In the genomic region with DNA sequence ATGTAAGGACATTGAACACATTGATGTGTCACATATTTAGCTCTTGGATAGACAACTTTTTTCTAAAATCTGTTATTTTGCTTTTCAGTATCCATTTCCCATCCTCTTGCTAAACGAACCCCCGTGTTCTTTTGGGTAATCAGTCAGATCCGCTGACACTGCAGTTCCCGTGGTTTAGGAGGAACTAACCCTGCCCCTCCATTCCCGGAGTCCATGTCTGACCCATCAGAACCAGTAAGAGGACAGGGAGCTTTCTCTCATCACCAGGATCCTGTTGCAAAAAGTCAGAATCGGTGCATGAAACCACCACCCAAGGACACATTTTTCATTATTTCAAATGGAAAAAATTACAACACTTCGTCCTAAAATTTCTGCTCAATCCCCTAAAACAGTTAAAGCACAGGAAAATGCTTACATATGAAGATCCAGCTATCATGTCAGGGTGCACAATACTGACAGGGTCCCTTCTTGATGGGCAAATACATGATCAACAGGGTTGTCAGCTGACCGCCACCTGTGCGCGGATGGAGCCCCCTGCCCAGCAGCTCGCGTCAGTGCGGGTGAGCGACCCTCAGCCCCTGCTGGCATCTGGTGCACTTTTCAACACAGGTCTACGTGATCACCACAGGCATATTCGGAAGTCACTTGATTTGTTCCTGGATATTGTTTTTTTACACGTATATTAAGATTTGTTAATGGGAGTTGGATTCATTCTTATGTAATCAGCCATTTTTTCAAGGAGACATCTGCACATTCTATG, we compare ENCODE assay signal across 29 cellular contexts.
DNase-seq lines count a peak whose midpoint lies in the region; ATAC-seq and TF ChIP-seq lines count a peak whose summit lies in the region.
"Had no signal": no experiment of that assay in that cellular context is flagged by ENCODE, and none has a peak within 500 bp of the region (broad histone marks: within the 10 kb centered on the region; RNA-seq: fewer than 3 reads in every experiment).

No MANE protein-coding gene starts in this region.

- no peak overlapping the region for H3K4me3 ChIP-seq in BLaER1 treated with 17β-estradiol and CSF1 and Interleukin-3, amounts not matched to agents 10 nM and 100 nM
- H3K4me3 ChIP-seq in Loucy (ENCODE audit: low read length, poor library complexity, severe bottlenecking): peak overlapping the region; percentile 39
- H3K4me3 ChIP-seq: right atrium auricular region, SJCRH30 had no signal

- H3K27ac ChIP-seq in BLaER1 treated with 17β-estradiol and CSF1 and Interleukin-3, amounts not matched to agents 10 nM and 100 nM: peak overlapping the region in 6 of 11 experiments; percentile 46 to 74 (median 68); a peak in 10 of 22 replicates
- H3K27ac ChIP-seq: right atrium auricular region, SJCRH30 had no signal

- peaks cover 11% of the 10 kb centered on the region for H3F3A ChIP-seq in Loucy (ENCODE audit: low read depth)

- peak; percentile 34 for TF ChIP-seq CTCF in Loucy (conservative IDR thresholded peaks at IDR 0.05; ENCODE audit: low read length)
- no peak for TF ChIP-seq CTCF in glutamatergic neuron (IDR thresholded peaks at IDR 0.05; ENCODE audit: partially characterized antibody, unreplicated experiment)
- TF ChIP-seq CTCF in progenitor cell of endocrine pancreas (IDR thresholded peaks at IDR 0.05; ENCODE audit: unreplicated experiment): no peak

- no peaks in the 10 kb centered on the region for H4K20me1 ChIP-seq in BLaER1 treated with 17β-estradiol and CSF1 and Interleukin-3, amounts not matched to agents 10 nM and 100 nM
- H4K20me1 ChIP-seq in Loucy (ENCODE audit: insufficient read depth, low read length, poor library complexity, severe bottlenecking): no peaks in the 10 kb centered on the region

- H3K27ac Mint-ChIP-seq in glutamatergic neuron (ENCODE audit: unreplicated experiment) (peak overlapping the region; percentile 33), progenitor cell of endocrine pancreas (peak overlapping the region; percentile 88)
- no peak overlapping the region for H3K27ac Mint-ChIP-seq in activated T-cell treated with anti-CD3 and anti-CD28 coated beads, Interleukin-2, amount 50 U/mL, for 72 hours
- H3K27ac Mint-ChIP-seq: activated B cell treated with CpG ODN at 0.5 μM for 24 hours; activated naive CD8-positive, alpha-beta T cell treated with anti-CD3 and anti-CD28 coated beads for 36 hours; activated T-helper 2 cell treated with anti-CD3 and anti-CD28 coated beads, Interferon-gamma antibody, Interleukin-2, Interleukin-4, amounts not matched to agents 10 μg/mL and 5 μg/mL and 100 μg/mL, durations not matched to agents 14 hours and 24 hours and 36 hours; CD4-positive, CD25-positive, alpha-beta regulatory T cell had no signal

- H2AFZ ChIP-seq in Loucy (ENCODE audit: low read length): no peak overlapping the region

- H3K9me3 ChIP-seq in BLaER1 treated with 17β-estradiol and CSF1 and Interleukin-3, amounts not matched to agents 10 nM and 100 nM (replicated peaks in 1 of 11): peaks cover 11 to 35% (median 19%) of the 10 kb centered on the region in 11 experiments
- no peaks in the 10 kb centered on the region for H3K9me3 ChIP-seq in Loucy (ENCODE audit: insufficient read depth, low read depth, low read length)
- H3K9me3 ChIP-seq: SJCRH30 had no signal

- no peaks in the 10 kb centered on the region for H3K9me2 ChIP-seq in Loucy (replicated peaks; ENCODE audit: low read depth, low read length)

- H3K4me3 Mint-ChIP-seq in glutamatergic neuron (ENCODE audit: unreplicated experiment) (no peak overlapping the region), progenitor cell of endocrine pancreas (ENCODE audit: low read depth) (no peak overlapping the region)
- no peak overlapping the region for H3K4me3 Mint-ChIP-seq in activated T-cell treated with anti-CD3 and anti-CD28 coated beads, Interleukin-2, amount 50 U/mL, for 72 hours
- H3K4me3 Mint-ChIP-seq: activated B cell treated with CpG ODN at 0.5 μM for 24 hours; activated naive CD8-positive, alpha-beta T cell treated with anti-CD3 and anti-CD28 coated beads for 36 hours; CD4-positive, CD25-positive, alpha-beta regulatory T cell had no signal

- ATAC-seq in activated T-cell treated with anti-CD3 and anti-CD28 coated beads, Interleukin-2, amount 50 U/mL, for 72 hours (replicated peaks in 1 of 2): no peak

- H3K79me2 ChIP-seq in Loucy (ENCODE audit: insufficient read depth, low read length): peaks cover 10% of the 10 kb centered on the region; the same call in 1 of the 2 replicates

- DNase-seq in glutamatergic neuron (no peak), progenitor cell of endocrine pancreas (ENCODE audit: low spot score, unreplicated experiment) (no peak), amniotic stem cell (lab: John Stamatoyannopoulos, UW) (no peak), NCI-H187 (lab: John Stamatoyannopoulos, UW) (no peak), HuH-7.5 (ENCODE audit: low spot score) (no peak)
- DNase-seq in activated T-cell treated with anti-CD3 and anti-CD28 coated beads, Interleukin-2, amount 50 U/mL, for 72 hours: no peak
- DNase-seq: activated B cell treated with CpG ODN at 0.5 μM for 24 hours; activated CD4-positive, alpha-beta T cell treated with anti-CD3 and anti-CD28 coated beads, Interleukin-2, amount 50 U/mL, for 4 hours; activated CD8-positive, alpha-beta memory T cell treated with anti-CD3 and anti-CD28 coated beads, Interleukin-2, amount 50 U/mL, for 4 hours; activated naive CD8-positive, alpha-beta T cell treated with anti-CD3 and anti-CD28 coated beads for 36 hours; CD4-positive, CD25-positive, alpha-beta regulatory T cell; cerebellar nuclear complex; DMS 273 treated with DMSO at 0.1 percent for 48 hours; effector CD8-positive, alpha-beta T cell; foreskin melanocyte; GF-D8; Karpas-422; NCI-H1092; NCI-H2029 treated with DMSO at 0.1 percent for 48 hours; NCI-H345; NCI-H774; occipital lobe; stimulated activated CD4-positive, alpha-beta T cell treated with anti-CD3 and anti-CD28 coated beads, Interleukin-15, amount 100 ng/mL, for 24 hours; trophoblast cell had no signal

- H3K4me1 Mint-ChIP-seq in glutamatergic neuron (ENCODE audit: low read depth, unreplicated experiment): peaks cover 27% of the 10 kb centered on the region
- H3K4me1 Mint-ChIP-seq in progenitor cell of endocrine pancreas (ENCODE audit: low read depth): peaks cover 23% of the 10 kb centered on the region
- peaks cover 10% of the 10 kb centered on the region for H3K4me1 Mint-ChIP-seq in activated T-cell treated with anti-CD3 and anti-CD28 coated beads, Interleukin-2, amount 50 U/mL, for 72 hours (ENCODE audit: low read depth)
- H3K4me1 Mint-ChIP-seq: activated B cell treated with CpG ODN at 0.5 μM for 24 hours had no signal

- H3K4me1 ChIP-seq in BLaER1 treated with 17β-estradiol and CSF1 and Interleukin-3, amounts not matched to agents 10 nM and 100 nM: peaks cover 43 to 72% (median 51%) of the 10 kb centered on the region in 10 experiments
- H3K4me1 ChIP-seq in Loucy (ENCODE audit: insufficient read depth, low read length, poor library complexity, severe bottlenecking): peaks cover 59% of the 10 kb centered on the region
- H3K4me1 ChIP-seq: SJCRH30 had no signal

- peak overlapping the region; percentile 81 to 93 (median 85) for H3K4me2 ChIP-seq in BLaER1 treated with 17β-estradiol and CSF1 and Interleukin-3, amounts not matched to agents 10 nM and 100 nM
- H3K4me2 ChIP-seq in Loucy (ENCODE audit: low read depth, low read length, poor library complexity, severe bottlenecking): peak overlapping the region; percentile 84

- no peaks in the 10 kb centered on the region for H3K27me3 ChIP-seq in BLaER1 treated with 17β-estradiol and CSF1 and Interleukin-3, amounts not matched to agents 10 nM and 100 nM
- H3K27me3 ChIP-seq in Loucy (ENCODE audit: insufficient read depth, low read length, poor library complexity, severe bottlenecking): no peaks in the 10 kb centered on the region
- H3K27me3 ChIP-seq: right atrium auricular region, SJCRH30 had no signal

- H3K27me3 Mint-ChIP-seq in glutamatergic neuron (ENCODE audit: unreplicated experiment): peaks cover 10% of the 10 kb centered on the region
- H3K27me3 Mint-ChIP-seq in progenitor cell of endocrine pancreas: peaks cover 10% of the 10 kb centered on the region
- peaks cover 5% of the 10 kb centered on the region for H3K27me3 Mint-ChIP-seq in activated T-cell treated with anti-CD3 and anti-CD28 coated beads, Interleukin-2, amount 50 U/mL, for 72 hours (ENCODE audit: low read depth)

- no peaks in the 10 kb centered on the region; a peak in 1 of 22 replicates for H3K36me3 ChIP-seq in BLaER1 treated with 17β-estradiol and CSF1 and Interleukin-3, amounts not matched to agents 10 nM and 100 nM
- no peaks in the 10 kb centered on the region; the same call in 1 of the 2 replicates for H3K36me3 ChIP-seq in Loucy (ENCODE audit: insufficient read depth, low read length)
- H3K36me3 ChIP-seq: right atrium auricular region, SJCRH30 had no signal

- H3K36me3 Mint-ChIP-seq in glutamatergic neuron (ENCODE audit: unreplicated experiment): no peaks in the 10 kb centered on the region
- no peaks in the 10 kb centered on the region for H3K36me3 Mint-ChIP-seq in progenitor cell of endocrine pancreas (ENCODE audit: insufficient read depth)
- peaks cover 3% of the 10 kb centered on the region in 2 donors for H3K36me3 Mint-ChIP-seq in activated T-cell treated with anti-CD3 and anti-CD28 coated beads, Interleukin-2, amount 50 U/mL, for 72 hours (ENCODE audit: insufficient read depth in 2 of 2)
- H3K36me3 Mint-ChIP-seq: activated naive CD8-positive, alpha-beta T cell treated with anti-CD3 and anti-CD28 coated beads for 36 hours had no signal

- peak overlapping the region in 5 of 11 experiments; percentile 24 to 69 (median 66); a peak in 7 of 22 replicates for H3K9ac ChIP-seq in BLaER1 treated with 17β-estradiol and CSF1 and Interleukin-3, amounts not matched to agents 10 nM and 100 nM
- H3K9ac ChIP-seq in Loucy (ENCODE audit: low read depth, low read length, poor library complexity, severe bottlenecking): peak overlapping the region; percentile 91

- H3K9me3 Mint-ChIP-seq in glutamatergic neuron (ENCODE audit: unreplicated experiment): peaks cover 11% of the 10 kb centered on the region
- H3K9me3 Mint-ChIP-seq in progenitor cell of endocrine pancreas (ENCODE audit: low read depth): peaks cover 2% of the 10 kb centered on the region
- no peaks in the 10 kb centered on the region for H3K9me3 Mint-ChIP-seq in activated T-cell treated with anti-CD3 and anti-CD28 coated beads, Interleukin-2, amount 50 U/mL, for 72 hours
- H3K9me3 Mint-ChIP-seq: activated B cell treated with CpG ODN at 0.5 μM for 24 hours; activated naive CD8-positive, alpha-beta T cell treated with anti-CD3 and anti-CD28 coated beads for 36 hours; activated T-helper 2 cell treated with anti-CD3 and anti-CD28 coated beads, Interferon-gamma antibody, Interleukin-2, Interleukin-4, amounts not matched to agents 10 μg/mL and 5 μg/mL and 100 μg/mL, durations not matched to agents 14 hours and 24 hours and 36 hours had no signal
